Comparison of ENCODE assay signal across 18 cellular contexts in genomic region chr2:193679850-193680249, GRCh38.
DNase-seq lines count a peak whose midpoint lies in the region; ATAC-seq, FAIRE-seq and TF ChIP-seq lines count a peak whose summit lies in the region.
"Had no signal": no experiment of that assay in that cellular context is flagged by ENCODE, and none has a peak within 500 bp of the region (broad histone marks: within the 10 kb centered on the region; RNA-seq: fewer than 3 reads in every experiment).

No MANE protein-coding gene starts in this region.

- H3K27ac ChIP-seq in astrocyte (ENCODE audit: low read depth, low read length) = no peak overlapping the region

- FAIRE-seq in astrocyte (lab: Jason Lieb, UNC) = no peak
- FAIRE-seq: HepG2 had no signal

- no peaks in the 10 kb centered on the region for H3K79me2 ChIP-seq in astrocyte (ENCODE audit: insufficient read depth, low read length)

- DNase-seq in H7 (peak; percentile 4), NB4 (ENCODE audit: low read depth) (peak; percentile 5), astrocyte (ENCODE audit: low read depth) (peak; percentile 4), progenitor cell of endocrine pancreas (ENCODE audit: low spot score, unreplicated experiment) (no peak), CD14-positive monocyte (ENCODE audit: low spot score) (no peak)
- DNase-seq: DMS 273 treated with DMSO at 0.1 percent for 48 hours, DND-41, KG1, MV-4-11, NCI-H1436, NCI-H1930, NCI-H748 treated with DMSO at 0.1 percent for 48 hours, SHP77, SK-N-SH had no signal

- intact Hi-C loops in CD14-positive monocyte (cut with micrococcal nuclease) = no loop called here

- no peaks in the 10 kb centered on the region for H3K4me1 Mint-ChIP-seq in astrocyte (ENCODE audit: low read depth, unreplicated experiment)
- H3K4me1 Mint-ChIP-seq in progenitor cell of endocrine pancreas (ENCODE audit: low read depth) = no peaks in the 10 kb centered on the region
- H3K4me1 Mint-ChIP-seq in CD14-positive monocyte = no peaks in the 10 kb centered on the region

- H3K9me3 Mint-ChIP-seq in astrocyte (ENCODE audit: unreplicated experiment) = no peaks in the 10 kb centered on the region
- peaks cover 4% of the 10 kb centered on the region for H3K9me3 Mint-ChIP-seq in progenitor cell of endocrine pancreas (ENCODE audit: low read depth)
- peaks cover 0 to 10% (median 2%) of the 10 kb centered on the region in 7 donors for H3K9me3 Mint-ChIP-seq in CD14-positive monocyte

- TF ChIP-seq CTCF in NB4 (IDR thresholded peaks at IDR 0.05; ENCODE audit: low read depth, low read length) (no peak), astrocyte (IDR thresholded peaks at IDR 0.05; ENCODE audit: insufficient read depth, low read depth, low read length) (no peak), progenitor cell of endocrine pancreas (IDR thresholded peaks at IDR 0.05; ENCODE audit: unreplicated experiment) (no peak), CD14-positive monocyte (IDR thresholded peaks at IDR 0.05) (no peak)

- TF ChIP-seq POLR2A in NB4 (IDR thresholded peaks at IDR 0.05; ENCODE audit: extremely low read depth, insufficient read length) = no peak

- no peaks in the 10 kb centered on the region for H3K36me3 ChIP-seq in H7 (replicated peaks; ENCODE audit: control insufficient read depth, insufficient read depth, low read length)
- H3K36me3 ChIP-seq in astrocyte (ENCODE audit: insufficient read depth, low read length) = no peaks in the 10 kb centered on the region

- no peak overlapping the region for H3K4me2 ChIP-seq in astrocyte (ENCODE audit: low read length)
- H3K4me2 ChIP-seq: SK-N-SH had no signal

- H4K20me1 ChIP-seq in astrocyte (ENCODE audit: insufficient read depth, low read length) = no peaks in the 10 kb centered on the region

- H3K4me3 Mint-ChIP-seq in astrocyte (ENCODE audit: unreplicated experiment) (no peak overlapping the region), progenitor cell of endocrine pancreas (ENCODE audit: low read depth) (no peak overlapping the region), CD14-positive monocyte (no peak overlapping the region)

- H3K4me3 ChIP-seq in H7 (ENCODE audit: insufficient read depth, low read depth, low read length) (no peak overlapping the region), NB4 (ENCODE audit: low read depth, low read length) (no peak overlapping the region), astrocyte (ENCODE audit: insufficient read depth, low read depth, low read length) (no peak overlapping the region)

- H3K27ac Mint-ChIP-seq in astrocyte (ENCODE audit: unreplicated experiment) (no peak overlapping the region), progenitor cell of endocrine pancreas (peak overlapping the region; percentile 89), CD14-positive monocyte (no peak overlapping the region)

- H2AFZ ChIP-seq in astrocyte (ENCODE audit: low read depth, low read length) = no peak overlapping the region

- H3K27me3 Mint-ChIP-seq in astrocyte (ENCODE audit: low read depth, unreplicated experiment) (no peaks in the 10 kb centered on the region), progenitor cell of endocrine pancreas (no peaks in the 10 kb centered on the region), CD14-positive monocyte (ENCODE audit: low read depth in 3 of 3) (peaks cover 0 to 1% (median under 1%) of the 10 kb centered on the region in 3 donors)

- ATAC-seq in GM19467 (IDR thresholded peaks at IDR 0.05; ENCODE audit: unreplicated experiment) (no peak), HG03469 (IDR thresholded peaks at IDR 0.05; ENCODE audit: unreplicated experiment) (no peak)
- ATAC-seq: HCT116, HepG2 had no signal

- no peaks in the 10 kb centered on the region for H3K9me3 ChIP-seq in astrocyte (ENCODE audit: insufficient read depth, low read depth, low read length)
- H3K9me3 ChIP-seq: SK-N-SH had no signal

- H3K9ac ChIP-seq in astrocyte (ENCODE audit: low read length) = no peak overlapping the region
- H3K9ac ChIP-seq: SK-N-SH had no signal

- H3K27me3 ChIP-seq in H7 (ENCODE audit: control insufficient read depth, insufficient read depth, low read length) (no peaks in the 10 kb centered on the region), astrocyte (ENCODE audit: insufficient read depth, low read length) (no peaks in the 10 kb centered on the region)

- no peaks in the 10 kb centered on the region for H3K4me1 ChIP-seq in astrocyte (ENCODE audit: insufficient read depth, low read length)

- H3K36me3 Mint-ChIP-seq in astrocyte (ENCODE audit: low read depth, unreplicated experiment) (no peaks in the 10 kb centered on the region), progenitor cell of endocrine pancreas (ENCODE audit: insufficient read depth) (no peaks in the 10 kb centered on the region), CD14-positive monocyte (no peaks in the 10 kb centered on the region)

Comparison
In these comparisons a context has a peak if more than half of its experiments do, and no peak if none do; other contexts are left out.
1. DNase-seq: peak in H7 (single experiment), NB4 (single experiment) and astrocyte (single experiment); none in progenitor cell of endocrine pancreas (single experiment) and CD14-positive monocyte (single experiment).